ENCODE assay signal across 9 cellular contexts in the genomic region with DNA sequence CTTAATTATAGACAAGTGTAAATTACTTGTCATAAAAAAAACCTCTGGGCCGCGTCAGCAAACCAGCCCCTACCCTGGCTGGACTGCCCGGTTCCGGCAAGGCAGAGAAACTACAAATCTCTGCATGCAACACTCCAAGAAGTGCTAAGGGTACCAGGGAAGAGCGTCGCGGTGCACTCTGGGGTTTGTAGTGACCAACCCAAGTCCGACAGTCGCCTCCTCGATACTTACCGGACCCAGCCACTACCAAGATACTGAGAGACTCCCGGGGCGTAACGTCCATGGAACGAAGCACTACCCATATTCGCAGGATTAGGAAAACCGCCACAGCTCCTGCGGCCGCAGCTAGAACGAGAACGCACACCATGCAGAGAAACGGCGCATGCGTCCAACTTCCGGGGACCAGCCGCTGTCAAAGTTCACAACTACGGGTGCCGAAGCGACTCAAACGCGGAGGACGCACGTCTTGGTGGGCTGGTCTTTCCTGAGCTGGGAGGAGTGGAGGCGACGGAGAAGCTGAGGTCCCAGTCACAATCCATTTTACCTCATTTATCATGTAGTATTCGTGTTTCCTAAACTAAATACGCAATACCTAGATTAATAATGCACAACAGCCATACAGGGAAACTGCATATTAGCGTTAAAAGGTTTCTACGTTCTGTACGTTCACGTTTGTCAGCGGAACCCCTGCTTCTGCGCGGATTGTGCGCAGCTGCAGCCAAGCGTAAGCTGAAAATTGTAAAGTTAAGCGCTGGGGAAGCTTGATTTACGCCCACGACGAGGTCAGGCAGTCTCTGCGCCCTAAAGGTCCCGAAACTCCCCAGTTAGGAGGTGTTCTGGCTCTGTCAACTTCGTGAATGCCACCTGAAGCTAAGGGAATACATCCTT. TPM values are rescaled to one million over a fixed set of nuclear protein-coding genes. Genes with fewer than 3 reads are reported as not detected.
DNase-seq lines count a peak whose midpoint lies in the region; ATAC-seq, FAIRE-seq and TF ChIP-seq lines count a peak whose summit lies in the region.
"Had no signal": no experiment of that assay in that cellular context is flagged by ENCODE, and none has a peak within 500 bp of the region (broad histone marks: within the 10 kb centered on the region; RNA-seq: fewer than 3 reads in every experiment).

A gene with protein sequence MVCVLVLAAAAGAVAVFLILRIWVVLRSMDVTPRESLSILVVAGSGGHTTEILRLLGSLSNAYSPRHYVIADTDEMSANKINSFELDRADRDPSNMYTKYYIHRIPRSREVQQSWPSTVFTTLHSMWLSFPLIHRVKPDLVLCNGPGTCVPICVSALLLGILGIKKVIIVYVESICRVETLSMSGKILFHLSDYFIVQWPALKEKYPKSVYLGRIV (minus strand): TSS at position 420 of the 888 bp plus-strand sequence. CDS start 53 bp downstream, at position 367.

- H3K9ac ChIP-seq in kidney (ENCODE audit: low read length in 2 of 2): peak within 1 kb of the TSS; percentile 91 to 97

- ATAC-seq in HG03432 (IDR thresholded peaks at IDR 0.05; ENCODE audit: unreplicated experiment): peak; percentile 97

- peaks cover 0 to 12% of the 10 kb centered on the region in 2 donors for H3K4me1 ChIP-seq in kidney (ENCODE audit: control insufficient read depth in 1 of 2, insufficient read depth in 1 of 2, low read depth in 1 of 2, low read length in 2 of 2)

- H3K4me3 ChIP-seq in kidney (ENCODE audit: low read length in 2 of 2): peak within 1 kb of the TSS; percentile 97 to 99

- peak; percentile 82 to 86 for DNase-seq in AML-193 (lab: John Stamatoyannopoulos, UW)
- DNase-seq in NCI-H460 (ENCODE audit: extremely low read depth, low read depth): peak; percentile 88
- DNase-seq in activated CD4-positive, alpha-beta T cell treated with anti-CD3 and anti-CD28 coated beads for 1 hour: peak; percentile 87
- peak; percentile 96 for DNase-seq in cerebellum (ENCODE audit: low spot score)
- DNase-seq in kidney: peak; percentile 97
- DNase-seq in stimulated activated CD4-positive, alpha-beta T cell treated with anti-CD3 and anti-CD28 coated beads, Interleukin-15, amount 100 ng/mL, for 1 hour (ENCODE audit: low read depth in 1 of 2, low spot score in 1 of 2): peak; percentile 83 to 85

- H3K36me3 ChIP-seq in kidney (ENCODE audit: control insufficient read depth in 1 of 2, insufficient read depth in 2 of 2, low read length in 2 of 2): no peaks in the 10 kb centered on the region

- no peak for TF ChIP-seq CTCF in kidney (IDR thresholded peaks at IDR 0.05; ENCODE audit: borderline replicate concordance, extremely low read depth, insufficient read depth)

- FAIRE-seq in kidney (lab: Jason Lieb, UNC): peak; percentile 58
- FAIRE-seq: colon had no signal

- peak within 1 kb of the TSS; percentile 96 to 97 for H3K27ac ChIP-seq in kidney (ENCODE audit: low read depth in 2 of 2, low read length in 2 of 2)

- TF ChIP-seq POLR2A in GM19193 (IDR thresholded peaks at IDR 0.05; ENCODE audit: extremely low read depth, insufficient read depth, insufficient read length): peak; percentile 67

- intact Hi-C loops in kidney (cut with DNase I): no loop called here

- no peaks in the 10 kb centered on the region for H3K9me3 ChIP-seq in kidney (ENCODE audit: control insufficient read depth in 1 of 2, low read length in 2 of 2)

RNA-seq across cellular contexts. Expression of the gene that starts here (rescaled TPM):
- total RNA-seq in NCI-H460 (2014; rRNA removed; shearing (Covaris generic)): 2.3 and 3.6 TPM in 2 replicates
- polyA plus RNA-seq in NCI-H460 (2014; cell fraction: nucleus; rRNA removed): 0.96 and 2.0 TPM in 2 replicates
- total RNA-seq in cerebellum (3.2 TPM), kidney (8.6 TPM)
- polyA plus RNA-seq in kidney (ENCODE audit: insufficient read depth, low read depth, low replicate concordance): 11.3 TPM

Comparison
In these comparisons a context has a peak if more than half of its experiments do, and no peak if none do; other contexts are left out.
1. Peak in every context shown above with its lines: DNase-seq, ATAC-seq, H3K4me3 ChIP-seq and H3K27ac ChIP-seq.